ENCODE assay signal across 23 cellular contexts in the genomic region with DNA sequence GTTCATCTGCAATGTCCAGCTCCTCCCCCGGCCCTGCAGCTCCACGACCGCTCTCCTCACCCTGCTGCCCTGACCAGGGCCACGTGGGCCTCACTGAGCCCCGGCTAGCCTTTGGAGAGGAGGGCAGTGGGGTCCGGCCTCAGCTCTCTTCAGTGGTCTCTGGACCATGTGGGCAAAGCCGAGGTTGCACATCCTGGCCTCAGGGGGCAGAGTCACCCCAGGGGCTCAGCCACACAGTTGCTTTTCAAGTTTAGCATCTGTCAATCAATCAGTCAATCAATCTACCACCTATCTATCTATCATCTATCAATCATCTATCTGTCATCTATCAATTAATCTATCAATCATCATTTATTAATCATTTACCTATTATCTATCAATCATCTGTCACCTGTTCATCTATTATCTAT. TPM values are rescaled to one million over a fixed set of nuclear protein-coding genes. Genes with fewer than 3 reads are reported as not detected.
A peak's percentile ranks its signal among the peaks of the same experiment; 100 is the strongest.
DNase-seq lines count a peak whose midpoint lies in the region; ATAC-seq, FAIRE-seq and TF ChIP-seq lines count a peak whose summit lies in the region.
"Had no signal": no experiment of that assay in that cellular context is flagged by ENCODE, and none has a peak within 500 bp of the region (broad histone marks: within the 10 kb centered on the region; RNA-seq: fewer than 3 reads in every experiment).

No MANE protein-coding gene starts in this region.

- DNase-seq in left ventricle myocardium inferior (no peak), left cardiac atrium (no peak), astrocyte (ENCODE audit: low read depth) (no peak), iPS-NIHi11 (ENCODE audit: low spot score) (peak; percentile 22), DMS153 treated with DMSO at 0.1 percent for 48 hours (lab: John Stamatoyannopoulos, UW; ENCODE audit: unreplicated experiment) (no peak), NCI-H774 (lab: John Stamatoyannopoulos, UW) (no peak)
- no peak for DNase-seq in naive thymus-derived CD8-positive, alpha-beta T cell
- DNase-seq: ACHN; activated CD4-positive, alpha-beta T cell treated with anti-CD3 and anti-CD28 coated beads for 48 hours; caudate nucleus; COR-L47; effector memory CD8-positive, alpha-beta T cell; mammary epithelial cell; NCI-H1417; nucleus accumbens; SIG-M5; stimulated activated CD4-positive, alpha-beta T cell treated with anti-CD3 and anti-CD28 coated beads, Interleukin-4, amount 100 ng/mL, for 24 hours; T1000 had no signal

- POLR2A ChIA-PET in naive thymus-derived CD8-positive, alpha-beta T cell (lab: Charles Lee): no interaction called here

- no peaks in the 10 kb centered on the region for H3K79me2 ChIP-seq in astrocyte (ENCODE audit: insufficient read depth, low read length)

- ATAC-seq in left cardiac atrium: no peak
- ATAC-seq in HG02938 (IDR thresholded peaks at IDR 0.05; ENCODE audit: unreplicated experiment): no peak
- no peak for ATAC-seq in naive thymus-derived CD8-positive, alpha-beta T cell
- ATAC-seq: activated naive CD4-positive, alpha-beta T cell treated with anti-CD3 and anti-CD28 coated beads, Interleukin-2, amount 50 U/mL, for 72 hours; effector memory CD8-positive, alpha-beta T cell; gastroesophageal sphincter had no signal

- FAIRE-seq in astrocyte (lab: Jason Lieb, UNC): no peak

- H3K4me1 ChIP-seq in left ventricle myocardium inferior (peaks cover 36% of the 10 kb centered on the region), astrocyte (ENCODE audit: insufficient read depth, low read length) (peaks cover 22% of the 10 kb centered on the region)

- no peak overlapping the region for H3K9ac ChIP-seq in astrocyte (ENCODE audit: low read length)
- H3K9ac ChIP-seq: KMS-11 had no signal

- intact Hi-C loops in left ventricle myocardium inferior (cut with micrococcal nuclease) (no loop called here), left cardiac atrium (cut with DNase I) (no loop called here)

- H3K27me3 ChIP-seq in left ventricle myocardium inferior (ENCODE audit: low read depth) (peaks cover 86% of the 10 kb centered on the region), astrocyte (ENCODE audit: insufficient read depth, low read length) (peaks cover 6% of the 10 kb centered on the region)

- H3K36me3 ChIP-seq in left ventricle myocardium inferior (no peaks in the 10 kb centered on the region), astrocyte (ENCODE audit: insufficient read depth, low read length) (no peaks in the 10 kb centered on the region)
- H3K36me3 ChIP-seq: gastroesophageal sphincter, tibial nerve had no signal

- H3K27me3 Mint-ChIP-seq in astrocyte (ENCODE audit: low read depth, unreplicated experiment): peaks cover 15% of the 10 kb centered on the region
- peaks cover 6 to 55% (median 17%) of the 10 kb centered on the region in 5 donors for H3K27me3 Mint-ChIP-seq in naive thymus-derived CD8-positive, alpha-beta T cell

- H3K4me2 ChIP-seq in astrocyte (ENCODE audit: low read length): no peak overlapping the region
- H3K4me2 ChIP-seq: KMS-11 had no signal

- H3K4me1 Mint-ChIP-seq in astrocyte (ENCODE audit: low read depth, unreplicated experiment): no peaks in the 10 kb centered on the region
- H3K4me1 Mint-ChIP-seq in naive thymus-derived CD8-positive, alpha-beta T cell: peaks cover 4 to 23% (median 13%) of the 10 kb centered on the region in 4 donors

- no peak for TF ChIP-seq CTCF in left ventricle myocardium inferior (IDR thresholded peaks at IDR 0.05; ENCODE audit: borderline replicate concordance)
- TF ChIP-seq CTCF in astrocyte (IDR thresholded peaks at IDR 0.05; ENCODE audit: insufficient read depth, low read depth, low read length): no peak

- no peak overlapping the region for H2AFZ ChIP-seq in astrocyte (ENCODE audit: low read depth, low read length)

- H4K20me1 ChIP-seq in astrocyte (ENCODE audit: insufficient read depth, low read length): no peaks in the 10 kb centered on the region

- H3K9me3 Mint-ChIP-seq in astrocyte (ENCODE audit: unreplicated experiment): no peaks in the 10 kb centered on the region
- H3K9me3 Mint-ChIP-seq in naive thymus-derived CD8-positive, alpha-beta T cell: peaks cover 0 to 2% (median 0%) of the 10 kb centered on the region in 9 donors
- H3K9me3 Mint-ChIP-seq: activated naive CD4-positive, alpha-beta T cell treated with anti-CD3 and anti-CD28 coated beads, Interleukin-2, amount 50 U/mL, for 72 hours; effector memory CD8-positive, alpha-beta T cell had no signal

- H3K9me3 ChIP-seq in left ventricle myocardium inferior (replicated peaks): no peaks in the 10 kb centered on the region
- H3K9me3 ChIP-seq in astrocyte (ENCODE audit: insufficient read depth, low read depth, low read length): no peaks in the 10 kb centered on the region
- H3K9me3 ChIP-seq: gastroesophageal sphincter, tibial nerve had no signal

- no peak overlapping the region for H3K27ac Mint-ChIP-seq in astrocyte (ENCODE audit: unreplicated experiment)
- H3K27ac Mint-ChIP-seq in naive thymus-derived CD8-positive, alpha-beta T cell: no peak overlapping the region
- H3K27ac Mint-ChIP-seq: activated naive CD4-positive, alpha-beta T cell treated with anti-CD3 and anti-CD28 coated beads, Interleukin-2, amount 50 U/mL, for 72 hours; effector memory CD8-positive, alpha-beta T cell had no signal

- H3K36me3 Mint-ChIP-seq in astrocyte (ENCODE audit: low read depth, unreplicated experiment): no peaks in the 10 kb centered on the region
- H3K36me3 Mint-ChIP-seq in naive thymus-derived CD8-positive, alpha-beta T cell: peaks cover 0 to 6% (median 0%) of the 10 kb centered on the region in 3 donors
- H3K36me3 Mint-ChIP-seq: activated naive CD4-positive, alpha-beta T cell treated with anti-CD3 and anti-CD28 coated beads, Interleukin-2, amount 50 U/mL, for 72 hours had no signal

- H3K27ac ChIP-seq in left ventricle myocardium inferior (replicated peaks): peak overlapping the region; percentile 94
- no peak overlapping the region for H3K27ac ChIP-seq in astrocyte (ENCODE audit: low read depth, low read length)
- H3K27ac ChIP-seq: KMS-11 had no signal

- H3K4me3 ChIP-seq in left ventricle myocardium inferior (no peak overlapping the region), astrocyte (ENCODE audit: insufficient read depth, low read depth, low read length) (no peak overlapping the region)
- H3K4me3 ChIP-seq: gastroesophageal sphincter, tibial nerve had no signal

- peak overlapping the region; percentile 0 for H3K4me3 Mint-ChIP-seq in astrocyte (ENCODE audit: unreplicated experiment)
- peak overlapping the region in 1 of 10 donors; percentile 8 for H3K4me3 Mint-ChIP-seq in naive thymus-derived CD8-positive, alpha-beta T cell
- H3K4me3 Mint-ChIP-seq: effector memory CD8-positive, alpha-beta T cell had no signal

RNA-seq across cellular contexts. Expression of gene DIRAS1, which starts 3.0 kb away (rescaled TPM):
- 195 TPM for total RNA-seq in left ventricle myocardium inferior
- total RNA-seq in left cardiac atrium: 100 to 1,000 TPM; 108 to 211 TPM
- total RNA-seq in astrocyte: 5.9 and 9.3 TPM in 2 replicates
- under 1 TPM; 0.75 to 0.77 TPM for total RNA-seq in naive thymus-derived CD8-positive, alpha-beta T cell
- not detected for polyA plus RNA-seq in naive thymus-derived CD8-positive, alpha-beta T cell

RNA-seq across cellular contexts. Expression of gene SLC39A3, which starts 15.7 kb away (rescaled TPM):
- total RNA-seq in left ventricle myocardium inferior (22.6 TPM), left cardiac atrium (10 to 100 TPM; 21.9 to 25.5 TPM), astrocyte (30.0 and 38.0 TPM in 2 replicates)
- 10 to 100 TPM; 23.2 to 23.4 TPM for total RNA-seq in naive thymus-derived CD8-positive, alpha-beta T cell
- 10 to 100 TPM; 41.1 to 43.8 (median 41.6) TPM for polyA plus RNA-seq in naive thymus-derived CD8-positive, alpha-beta T cell

RNA-seq across cellular contexts. Expression of gene GNG7, which starts 21.7 kb away (rescaled TPM):
- 46.6 TPM for total RNA-seq in left ventricle myocardium inferior
- total RNA-seq in left cardiac atrium: 10 to 100 TPM; 19.8 to 45.9 TPM
- total RNA-seq in astrocyte: 1.8 and 2.4 TPM in 2 replicates
- total RNA-seq in naive thymus-derived CD8-positive, alpha-beta T cell: 1 to 10 TPM; 8.5 TPM
- 1 to 10 TPM; 1.8 to 4.2 (median 2.5) TPM for polyA plus RNA-seq in naive thymus-derived CD8-positive, alpha-beta T cell

RNA-seq across cellular contexts. Expression of gene SGTA, which starts 58.9 kb away (rescaled TPM):
- total RNA-seq in left ventricle myocardium inferior (72.6 TPM), left cardiac atrium (10 to 100 TPM; 52.5 to 88.1 TPM), astrocyte (69.0 and 76.1 TPM in 2 replicates)
- 10 to 100 TPM; 33.8 to 34.3 TPM for total RNA-seq in naive thymus-derived CD8-positive, alpha-beta T cell
- 10 to 100 TPM; 23.4 to 37.0 (median 28.4) TPM for polyA plus RNA-seq in naive thymus-derived CD8-positive, alpha-beta T cell

Comparison
In these comparisons a context has a peak if more than half of its experiments do, and no peak if none do; other contexts are left out.
1. RNA of gene DIRAS1, which starts 3.0 kb away (total RNA-seq): 108 to 211 TPM in left cardiac atrium and 195 TPM in left ventricle myocardium inferior (single experiment); 5.9 to 9.3 TPM in astrocyte and 0.75 to 0.77 TPM in naive thymus-derived CD8-positive, alpha-beta T cell; every median in the first group is over 10 times any median in the second.